8 cellular contexts compared by ENCODE assay signal in the genomic region with DNA sequence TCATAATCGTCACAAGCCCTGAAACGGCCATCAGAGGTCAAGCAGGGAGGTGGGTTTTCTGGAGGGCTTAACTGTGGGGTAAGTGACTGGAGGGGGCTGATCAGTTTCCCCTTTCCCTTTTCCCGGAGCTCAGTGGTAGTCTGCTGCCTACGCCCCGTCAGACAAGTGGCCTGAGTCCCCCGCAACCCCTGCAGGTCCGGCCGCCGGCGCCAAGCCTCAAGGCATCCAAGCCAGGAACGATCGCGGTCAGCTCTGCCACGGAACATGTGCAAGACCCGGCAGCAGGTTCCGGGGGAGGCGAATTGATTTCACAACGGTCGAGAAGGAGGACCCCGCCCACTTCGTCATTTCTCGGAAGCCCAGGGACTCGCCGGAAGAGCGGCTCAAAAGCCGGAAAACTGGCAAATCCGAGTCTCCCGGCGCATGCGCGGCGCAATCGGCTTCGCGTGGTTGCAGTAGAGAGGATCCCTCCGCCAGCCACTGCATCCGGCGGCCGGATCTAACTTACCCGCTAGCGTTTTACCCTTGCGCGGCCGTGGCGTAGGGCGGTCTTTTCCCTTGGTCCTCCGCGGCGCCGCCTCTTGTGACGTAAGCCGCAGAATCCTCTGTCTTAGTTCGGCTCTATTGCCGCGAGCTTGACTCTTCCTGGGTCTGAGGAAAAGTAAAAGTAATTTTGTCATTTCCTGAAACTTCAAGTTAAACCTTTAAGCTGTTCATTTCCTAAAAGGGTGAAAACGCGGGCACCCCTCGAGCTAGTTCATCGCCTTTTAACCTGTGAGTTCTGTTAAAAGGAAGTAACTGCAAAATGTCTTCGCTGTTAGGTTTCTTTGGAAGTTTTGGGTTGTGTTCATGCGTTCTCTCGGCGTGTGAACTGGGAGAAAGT. TPM values are rescaled to one million over a fixed set of nuclear protein-coding genes. Genes with fewer than 3 reads are reported as not detected.
DNase-seq lines count a peak whose midpoint lies in the region; ATAC-seq, FAIRE-seq and TF ChIP-seq lines count a peak whose summit lies in the region.

No MANE protein-coding gene starts in this region.

- peak overlapping the region; percentile 83 for H3K4me3 ChIP-seq in WI38 (ENCODE audit: low read depth, low read length)
- peak overlapping the region; percentile 57 for H3K4me3 ChIP-seq in bronchial epithelial cell (ENCODE audit: low read depth, low read length)
- H3K4me3 ChIP-seq in iPS-20b (ENCODE audit: low read length): peak overlapping the region; percentile 99
- H3K4me3 ChIP-seq in skeletal muscle tissue (ENCODE audit: low read length in 3 of 3): peak overlapping the region; percentile 77 to 99 (median 89)

- peaks cover 5% of the 10 kb centered on the region; the same call in 1 of the 2 replicates for H3K4me1 ChIP-seq in iPS-20b (ENCODE audit: insufficient read depth, low read length)
- peaks cover 10 to 14% (median 12%) of the 10 kb centered on the region in 3 donors for H3K4me1 ChIP-seq in skeletal muscle tissue (ENCODE audit: control insufficient read depth in 3 of 3, insufficient read depth in 3 of 3, low read length in 3 of 3)

- H3K9me3 ChIP-seq in iPS-20b (ENCODE audit: insufficient read depth, low read depth, low read length) (peaks cover 10% of the 10 kb centered on the region), skeletal muscle tissue (ENCODE audit: control insufficient read depth in 3 of 3, low read length in 3 of 3) (no peaks in the 10 kb centered on the region)

- peak overlapping the region; percentile 95 for H3K9ac ChIP-seq in iPS-20b (ENCODE audit: low read depth, low read length)
- H3K9ac ChIP-seq in skeletal muscle tissue (ENCODE audit: low read depth in 1 of 3, low read length in 3 of 3): peak overlapping the region; percentile 93 to 100 (median 95)

- DNase-seq in AG08395 (ENCODE audit: low spot score): peak; percentile 98
- peak; percentile 99 for DNase-seq in NCI-H2227 (lab: John Stamatoyannopoulos, UW; ENCODE audit: unreplicated experiment)
- DNase-seq in bronchial epithelial cell (ENCODE audit: low read depth): peak; percentile 96

- H3K36me3 ChIP-seq in bronchial epithelial cell (ENCODE audit: control insufficient read depth, insufficient read depth, low read length) (no peaks in the 10 kb centered on the region), iPS-20b (ENCODE audit: insufficient read depth, low read depth, low read length) (no peaks in the 10 kb centered on the region), skeletal muscle tissue (ENCODE audit: control insufficient read depth in 3 of 3, insufficient read depth in 3 of 3, low read length in 3 of 3) (no peaks in the 10 kb centered on the region)

- peak overlapping the region; percentile 74 for H3K27ac ChIP-seq in iPS-20b (ENCODE audit: low read length)
- H3K27ac ChIP-seq in skeletal muscle tissue (ENCODE audit: low read depth, low read length): peak overlapping the region; percentile 97

- ATAC-seq in GM18909 (IDR thresholded peaks at IDR 0.05; ENCODE audit: poor library complexity, unreplicated experiment): peak; percentile 95
- ATAC-seq in HG03159 (IDR thresholded peaks at IDR 0.05; ENCODE audit: unreplicated experiment): peak; percentile 94

- TF ChIP-seq CTCF in WI38 (IDR thresholded peaks at IDR 0.05; ENCODE audit: low read depth, low read length) (no peak), bronchial epithelial cell (IDR thresholded peaks at IDR 0.05; ENCODE audit: insufficient read depth, low read length, severe bottlenecking) (no peak)

- no peak for FAIRE-seq in bronchial epithelial cell (lab: Jason Lieb, UNC)

- H3K27me3 ChIP-seq in bronchial epithelial cell (ENCODE audit: control insufficient read depth, insufficient read depth, low read length) (no peaks in the 10 kb centered on the region), iPS-20b (ENCODE audit: insufficient read depth, low read length) (no peaks in the 10 kb centered on the region), skeletal muscle tissue (ENCODE audit: control insufficient read depth in 3 of 3, insufficient read depth in 3 of 3, low read length in 3 of 3) (no peaks in the 10 kb centered on the region)

RNA-seq across cellular contexts. Expression of gene CCNL1, which starts 14.9 kb away (rescaled TPM):
- total RNA-seq in bronchial epithelial cell (107 and 150 TPM in 2 replicates), skeletal muscle tissue (52.7 TPM)

Comparison
In these comparisons a context has a peak if more than half of its experiments do, and no peak if none do; other contexts are left out.
1. Peak in every context shown above with its lines: DNase-seq, ATAC-seq, H3K4me3 ChIP-seq and H3K27ac ChIP-seq.